ENCODE assay signal across 26 cellular contexts in the genomic region with DNA sequence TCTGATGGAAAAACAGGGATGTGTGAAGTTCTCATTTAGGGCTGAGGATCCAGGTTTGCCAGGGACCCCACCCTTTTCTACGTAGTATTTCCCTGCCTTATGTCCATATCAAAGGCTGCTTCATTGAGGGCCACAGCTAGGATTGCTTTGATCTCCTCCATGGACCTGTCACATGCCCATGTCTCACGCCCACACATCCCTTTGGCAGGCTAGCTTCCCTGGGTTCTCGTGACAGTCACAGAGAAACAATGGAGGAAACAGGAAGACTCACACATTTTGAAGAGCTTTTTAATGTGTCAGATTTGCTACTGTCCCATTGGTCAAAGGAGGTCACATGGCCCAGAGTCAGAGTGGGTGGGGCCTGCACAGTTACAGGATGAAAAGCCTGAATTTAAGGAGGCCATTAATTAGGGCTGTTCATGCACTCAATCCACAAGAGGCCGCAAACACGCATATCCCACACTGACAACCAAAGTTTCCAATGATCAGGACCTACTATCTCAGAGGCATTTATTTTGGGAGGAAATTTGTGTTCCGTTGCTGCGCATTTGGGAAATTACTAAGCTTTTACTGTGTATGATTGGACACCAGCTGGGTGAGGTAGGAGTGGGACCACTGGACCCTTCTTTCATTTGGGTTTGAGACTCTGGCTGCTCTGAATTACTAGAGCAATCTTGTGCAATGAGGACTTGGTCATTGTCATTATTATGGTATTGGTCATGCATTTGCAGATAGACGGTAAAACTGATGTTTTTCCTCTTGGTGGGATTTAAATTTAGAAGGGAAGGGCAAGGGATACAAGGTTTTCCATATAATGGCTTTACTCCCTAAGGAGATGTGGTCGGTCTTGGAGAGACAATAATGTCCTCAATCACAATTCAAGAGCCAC.
DNase-seq lines count a peak whose midpoint lies in the region; ATAC-seq, FAIRE-seq and TF ChIP-seq lines count a peak whose summit lies in the region.
"Had no signal": no experiment of that assay in that cellular context is flagged by ENCODE, and none has a peak within 500 bp of the region (broad histone marks: within the 10 kb centered on the region; RNA-seq: fewer than 3 reads in every experiment).

No MANE protein-coding gene starts in this region.

- H3K9me3 ChIP-seq in left ventricle myocardium inferior (replicated peaks) (peaks cover 11% of the 10 kb centered on the region), upper lobe of right lung (no peaks in the 10 kb centered on the region), body of pancreas (no peaks in the 10 kb centered on the region)
- H3K9me3 ChIP-seq: neutrophil had no signal

- H3K27ac ChIP-seq in left ventricle myocardium inferior (replicated peaks), result peak overlapping the region; percentile 60
- H3K27ac ChIP-seq in upper lobe of right lung, result no peak overlapping the region
- peak overlapping the region in 1 of 4 donors; percentile 3 for H3K27ac ChIP-seq in body of pancreas
- H3K27ac ChIP-seq: BLaER1, dorsolateral prefrontal cortex, neutrophil, SK-N-MC, spleen had no signal

- in situ Hi-C loops in SK-MEL-5 (cut with HindIII; ENCODE audit: low pct_unique_long_range_greater_than_20kb, low sequenced_read_pairs), result no loop called here

- H3K4me1 ChIP-seq in left ventricle myocardium inferior (peaks cover 8% of the 10 kb centered on the region), upper lobe of right lung (no peaks in the 10 kb centered on the region), body of pancreas (no peaks in the 10 kb centered on the region)

- ATAC-seq in Right ventricle myocardium superior (ENCODE audit: poor library complexity) (no peak), left ventricle myocardium superior (peak; percentile 33), upper lobe of right lung (peak; percentile 17), body of pancreas (no peak), GM19023 (IDR thresholded peaks at IDR 0.05; ENCODE audit: unreplicated experiment) (no peak)
- ATAC-seq: Panc1; stimulated activated naive B cell treated with anti-CD40 and anti-IgM and Interleukin-4, amounts not matched to agents 10 μg/mL and 1 μg/mL and 100 μg/mL, for 72 hours; T-helper 17 cell had no signal

- FAIRE-seq in H54 (lab: Jason Lieb, UNC), result no peak
- FAIRE-seq: endothelial cell of umbilical vein, GM12878 had no signal

- TF ChIP-seq CTCF in left ventricle myocardium inferior (IDR thresholded peaks at IDR 0.05; ENCODE audit: borderline replicate concordance), result no peak
- no peak for TF ChIP-seq CTCF in upper lobe of right lung (IDR thresholded peaks at IDR 0.05)
- no peak for TF ChIP-seq CTCF in body of pancreas (IDR thresholded peaks at IDR 0.05)

- intact Hi-C loops in left ventricle myocardium inferior (cut with micrococcal nuclease), result no loop called here
- intact Hi-C loops in Right ventricle myocardium superior (cut with DNase I), result no loop called here
- intact Hi-C loops in left ventricle myocardium superior (cut with micrococcal nuclease), result no loop called here
- intact Hi-C loops in upper lobe of right lung (cut with DNase I), result no loop called here
- intact Hi-C loops in body of pancreas (cut with DNase I), result no loop called here

- no peak for TF ChIP-seq POLR2A in H54 (IDR thresholded peaks at IDR 0.05; ENCODE audit: low read depth, low read length)
- TF ChIP-seq POLR2A in body of pancreas (IDR thresholded peaks at IDR 0.05), result no peak

- H3K4me3 ChIP-seq in left ventricle myocardium inferior (no peak overlapping the region), upper lobe of right lung (no peak overlapping the region), body of pancreas (no peak overlapping the region)
- H3K4me3 ChIP-seq: BLaER1, dorsolateral prefrontal cortex, GM12878, heart right ventricle, SK-N-MC, spleen had no signal

- WGBS in body of pancreas, 2 donors, result 72 to 85% methylated on average over 9 of the region's 9 CpGs

- H3K27me3 ChIP-seq in left ventricle myocardium inferior (ENCODE audit: low read depth), result no peaks in the 10 kb centered on the region
- no peaks in the 10 kb centered on the region for H3K27me3 ChIP-seq in upper lobe of right lung
- no peaks in the 10 kb centered on the region for H3K27me3 ChIP-seq in body of pancreas
- H3K27me3 ChIP-seq: BLaER1, dorsolateral prefrontal cortex, heart right ventricle, neutrophil, spleen had no signal

- DNase-seq in left ventricle myocardium inferior (no peak), Right ventricle myocardium superior (no peak), SK-MEL-5 (ENCODE audit: low read depth, low spot score) (peak; percentile 13), left ventricle myocardium superior (no peak), upper lobe of right lung (no peak), H54 (ENCODE audit: insufficient read length, low spot score) (no peak), body of pancreas (no peak)
- DNase-seq: activated CD8-positive, alpha-beta memory T cell treated with anti-CD3 and anti-CD28 coated beads, Interleukin-2, amount 50 U/mL, for 48 hours; central memory CD4-positive, alpha-beta T cell; COR-L47; heart right ventricle; MM.1S; NCI-H1436 treated with DMSO at 0.1 percent for 48 hours; NCI-H510A treated with DMSO at 0.1 percent for 48 hours; spleen; stimulated activated CD4-positive, alpha-beta T cell treated with anti-CD3 and anti-CD28 coated beads, Interleukin-4, amount 100 ng/mL, for 1 hour; stimulated activated naive B cell treated with anti-CD40 and anti-IgM and Interleukin-4, amounts not matched to agents 10 μg/mL and 1 μg/mL and 100 μg/mL, for 72 hours; T-helper 17 cell had no signal

- no peaks in the 10 kb centered on the region for H3K36me3 ChIP-seq in left ventricle myocardium inferior
- H3K36me3 ChIP-seq in upper lobe of right lung, result no peaks in the 10 kb centered on the region
- no peaks in the 10 kb centered on the region for H3K36me3 ChIP-seq in body of pancreas (replicated peaks in 1 of 2; ENCODE audit: insufficient read depth in 1 of 2, low read depth in 2 of 2)
- H3K36me3 ChIP-seq: BLaER1, heart right ventricle, neutrophil, spleen had no signal

Comparison
In these comparisons a context has a peak if more than half of its experiments do, and no peak if none do; other contexts are left out.
1. ATAC-seq: peak in left ventricle myocardium superior (single experiment) and upper lobe of right lung (single experiment); none in Right ventricle myocardium superior (single experiment), body of pancreas (single experiment) and GM19023 (single experiment).